In the genomic region with DNA sequence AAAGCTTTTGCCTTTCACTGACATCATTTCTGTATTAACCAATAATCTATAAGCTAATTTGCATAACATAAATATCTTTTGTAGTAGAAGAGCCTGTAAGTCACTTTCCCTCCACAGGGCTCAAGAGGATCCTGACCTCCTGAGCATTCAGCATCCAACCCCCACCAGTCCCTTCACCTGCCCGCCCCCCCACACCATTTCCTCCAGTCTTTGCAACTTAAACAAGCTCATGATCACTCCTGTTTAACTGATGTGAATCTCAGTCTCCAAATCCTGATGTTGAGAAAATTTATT, we compare ENCODE assay signal across 16 cellular contexts.
"Had no signal": no experiment of that assay in that cellular context is flagged by ENCODE, and none has a peak within 500 bp of the region (broad histone marks: within the 10 kb centered on the region; RNA-seq: fewer than 3 reads in every experiment).

No MANE protein-coding gene starts in this region.

- DNase-seq: NCI-H1048; NCI-H2029; NCI-H345; NCI-H510A; NK-92 treated with Interleukin-12 subunit alpha and Interleukin-12 subunit beta, amount 100 ng/mL, for 24 hours; SIG-M5 had no signal

- H3K36me3 ChIP-seq: brain microvascular endothelial cell, cardiac muscle cell, WERI-Rb-1 had no signal

- H3K27me3 ChIP-seq: brain microvascular endothelial cell, cardiac muscle cell had no signal

- H3K27me3 Mint-ChIP-seq: activated naive CD8-positive, alpha-beta T cell treated with anti-CD3 and anti-CD28 coated beads for 36 hours had no signal

- H3K4me3 Mint-ChIP-seq: activated CD8-positive, alpha-beta T cell treated with anti-CD3 and anti-CD28 coated beads for 36 hours; activated naive CD4-positive, alpha-beta T cell treated with anti-CD3 and anti-CD28 coated beads for 36 hours; activated naive CD8-positive, alpha-beta T cell treated with anti-CD3 and anti-CD28 coated beads for 36 hours; activated T-helper 1 cell treated with anti-CD3 and anti-CD28 coated beads, Interleukin-12 subunit alpha, Interleukin-12 subunit beta, Interleukin-2, Interleukin-4 antibody, amounts not matched to agents 30 ng/mL and 10 ng/mL and 1 ng/mL, durations not matched to agents 14 hours and 24 hours and 36 hours; T-helper 2 cell treated with Interferon-gamma antibody and Interleukin-4, amounts not matched to agents 5 μg/mL and 100 μg/mL, for 36 hours had no signal

- H2AFZ ChIP-seq: PC-9 had no signal

- H3K36me3 Mint-ChIP-seq: activated naive CD8-positive, alpha-beta T cell treated with anti-CD3 and anti-CD28 coated beads for 36 hours had no signal

- H3K4me3 ChIP-seq: cardiac muscle cell, K562, PC-9 had no signal

- H3K4me2 ChIP-seq: PC-9 had no signal

- H3K27ac ChIP-seq: brain microvascular endothelial cell, cardiac muscle cell, PC-9, WERI-Rb-1 had no signal

- H3K9me3 Mint-ChIP-seq: activated CD8-positive, alpha-beta T cell treated with anti-CD3 and anti-CD28 coated beads for 36 hours; activated naive CD4-positive, alpha-beta T cell treated with anti-CD3 and anti-CD28 coated beads for 36 hours; activated naive CD8-positive, alpha-beta T cell treated with anti-CD3 and anti-CD28 coated beads for 36 hours; activated T-helper 1 cell treated with anti-CD3 and anti-CD28 coated beads, Interleukin-12 subunit alpha, Interleukin-12 subunit beta, Interleukin-2, Interleukin-4 antibody, amounts not matched to agents 30 ng/mL and 10 ng/mL and 1 ng/mL, durations not matched to agents 14 hours and 24 hours and 36 hours; T-helper 2 cell treated with Interferon-gamma antibody and Interleukin-4, amounts not matched to agents 5 μg/mL and 100 μg/mL, for 36 hours had no signal

- H3K27ac Mint-ChIP-seq: activated CD8-positive, alpha-beta T cell treated with anti-CD3 and anti-CD28 coated beads for 36 hours; activated naive CD4-positive, alpha-beta T cell treated with anti-CD3 and anti-CD28 coated beads for 36 hours; activated naive CD8-positive, alpha-beta T cell treated with anti-CD3 and anti-CD28 coated beads for 36 hours; activated T-helper 1 cell treated with anti-CD3 and anti-CD28 coated beads, Interleukin-12 subunit alpha, Interleukin-12 subunit beta, Interleukin-2, Interleukin-4 antibody, amounts not matched to agents 30 ng/mL and 10 ng/mL and 1 ng/mL, durations not matched to agents 14 hours and 24 hours and 36 hours; T-helper 2 cell treated with Interferon-gamma antibody and Interleukin-4, amounts not matched to agents 5 μg/mL and 100 μg/mL, for 36 hours had no signal
